In the genomic region with DNA sequence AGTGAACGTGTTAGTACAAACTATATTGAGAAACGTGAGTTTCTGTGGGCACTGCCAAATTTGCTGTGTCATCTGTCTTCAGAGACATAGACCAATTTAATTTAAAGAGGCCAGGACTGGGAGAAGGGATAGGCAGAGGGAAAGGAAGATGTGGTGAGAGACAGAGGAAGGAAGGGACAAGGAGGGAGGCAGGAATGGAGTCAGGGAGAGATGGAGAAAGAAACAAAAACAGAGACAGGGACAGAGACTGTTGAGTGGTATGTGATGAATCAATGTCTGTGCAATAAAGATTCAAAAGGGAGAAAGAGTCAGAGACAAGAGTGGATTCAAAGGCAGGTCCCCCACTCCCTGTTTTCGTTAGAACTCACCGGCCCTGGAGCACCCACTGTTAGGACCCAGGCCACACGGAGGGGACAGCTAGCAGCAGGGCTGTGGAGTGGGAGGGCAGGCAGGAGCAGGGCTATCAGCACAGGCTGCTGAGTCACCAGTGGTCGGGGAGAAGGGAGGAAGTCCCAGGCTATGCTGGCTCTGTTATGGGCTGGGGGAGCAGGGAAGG, we compare ENCODE assay signal across 1 cellular context.
TF ChIP-seq lines count a peak whose summit lies in the region.

No MANE protein-coding gene starts in this region.

TF ChIP-seq in A549, 52 proteins besides CTCF, POLR2A, EP300 and RAD21 (continued from another document):
- TF ChIP-seq, protein P1, sequence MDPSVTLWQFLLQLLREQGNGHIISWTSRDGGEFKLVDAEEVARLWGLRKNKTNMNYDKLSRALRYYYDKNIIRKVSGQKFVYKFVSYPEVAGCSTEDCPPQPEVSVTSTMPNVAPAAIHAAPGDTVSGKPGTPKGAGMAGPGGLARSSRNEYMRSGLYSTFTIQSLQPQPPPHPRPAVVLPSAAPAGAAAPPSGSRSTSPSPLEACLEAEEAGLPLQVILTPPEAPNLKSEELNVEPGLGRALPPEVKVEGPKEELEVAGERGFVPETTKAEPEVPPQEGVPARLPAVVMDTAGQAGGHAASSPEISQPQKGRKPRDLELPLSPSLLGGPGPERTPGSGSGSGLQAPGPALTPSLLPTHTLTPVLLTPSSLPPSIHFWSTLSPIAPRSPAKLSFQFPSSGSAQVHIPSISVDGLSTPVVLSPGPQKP (IDR thresholded peaks at IDR 0.05; ENCODE audit: low read depth, low read length) = no peak
- TF ChIP-seq HOXB13 (CRISPR knock-in tag; IDR thresholded peaks at IDR 0.05; ENCODE audit: low read depth) (no peak), EHMT2 (IDR thresholded peaks at IDR 0.05; ENCODE audit: low read depth) (no peak), TP53 (CRISPR knock-in tag; IDR thresholded peaks at IDR 0.05) (no peak), MAFK (IDR thresholded peaks at IDR 0.05; ENCODE audit: partially characterized antibody) (peak; percentile 92), HOXB5 (CRISPR knock-in tag; IDR thresholded peaks at IDR 0.05) (no peak), CHD4 (IDR thresholded peaks at IDR 0.05; ENCODE audit: borderline replicate concordance) (no peak), KDM5A (IDR thresholded peaks at IDR 0.05) (no peak)
- TF ChIP-seq, protein P2, sequence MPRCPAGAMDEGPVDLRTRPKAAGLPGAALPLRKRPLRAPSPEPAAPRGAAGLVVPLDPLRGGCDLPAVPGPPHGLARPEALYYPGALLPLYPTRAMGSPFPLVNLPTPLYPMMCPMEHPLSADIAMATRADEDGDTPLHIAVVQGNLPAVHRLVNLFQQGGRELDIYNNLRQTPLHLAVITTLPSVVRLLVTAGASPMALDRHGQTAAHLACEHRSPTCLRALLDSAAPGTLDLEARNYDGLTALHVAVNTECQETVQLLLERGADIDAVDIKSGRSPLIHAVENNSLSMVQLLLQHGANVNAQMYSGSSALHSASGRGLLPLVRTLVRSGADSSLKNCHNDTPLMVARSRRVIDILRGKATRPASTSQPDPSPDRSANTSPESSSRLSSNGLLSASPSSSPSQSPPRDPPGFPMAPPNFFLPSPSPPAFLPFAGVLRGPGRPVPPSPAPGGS (IDR thresholded peaks at IDR 0.05) = no peak
